8 cellular contexts compared by ENCODE assay signal in genomic region chr19:43950834-43951626, GRCh38. TPM values are rescaled to one million over a fixed set of nuclear protein-coding genes. Genes with fewer than 3 reads are reported as not detected.
DNase-seq lines count a peak whose midpoint lies in the region; ATAC-seq, FAIRE-seq and TF ChIP-seq lines count a peak whose summit lies in the region.

TSS of gene ZNF221 (plus strand) at chr19:43951228. CDS start at chr19:43962727, 11,499 bp downstream.

- TF ChIP-seq RAD21 in HepG2 (CRISPR knock-in tag; IDR thresholded peaks at IDR 0.05) = no peak

- 2% methylated on average over 25 of the region's 40 CpGs for WGBS in HepG2 (ENCODE audit: low lambda C conversion rate)

- no peaks in the 10 kb centered on the region; a peak in 1 of 5 replicates for H3K36me3 ChIP-seq in HepG2 (replicated peaks in 1 of 2; ENCODE audit: control insufficient read depth in 1 of 2, insufficient read depth in 2 of 2, low read length in 2 of 2)

- no peaks in the 10 kb centered on the region for H4K20me1 ChIP-seq in HepG2 (ENCODE audit: insufficient read depth, low read length)

- intact Hi-C loops in dorsolateral prefrontal cortex (cut with DNase I) = loop anchor here (1.0 to 5.0 kb wide), 5 partner anchors 15 to 124 kb away; partner anchors contain the start of genes ZNF230 (in 1 of the 2), ZNF283 (in 1 of the 2) and ZNF45 (in 1 of the 2)
- intact Hi-C loops in HepG2 (cut with micrococcal nuclease; ENCODE audit: unreplicated experiment) = loop anchor here (2.0 to 10.0 kb wide), 3 partner anchors 16 to 124 kb away; partner anchors contain the start of genes ZNF222, ZNF284 and ZNF45

- H3K4me1 ChIP-seq in HepG2 (ENCODE audit: insufficient read depth, low read length) = no peaks in the 10 kb centered on the region

- peak within 1 kb of the TSS in 55 of 59 donors; percentile 2 to 86 (median 71) for H3K27ac ChIP-seq in dorsolateral prefrontal cortex
- H3K27ac ChIP-seq in HepG2 (ENCODE audit: extremely low read length, insufficient read depth, low read length) = peak within 1 kb of the TSS; percentile 25

- H3K9ac ChIP-seq in HepG2 (ENCODE audit: insufficient read depth, low read depth, low read length) = peak within 1 kb of the TSS; percentile 82

- H2AFZ ChIP-seq in HepG2 (ENCODE audit: low read length) = peak within 1 kb of the TSS; percentile 96

- H3K27me3 ChIP-seq in dorsolateral prefrontal cortex (no peaks in the 10 kb centered on the region), HepG2 (ENCODE audit: control insufficient read depth in 1 of 2, insufficient read depth in 2 of 2, low read length in 2 of 2) (no peaks in the 10 kb centered on the region; a peak in 1 of 5 replicates)

- H3K4me3 ChIP-seq in dorsolateral prefrontal cortex = peak within 1 kb of the TSS; percentile 54 to 99 (median 85)
- peak within 1 kb of the TSS; percentile 95 to 97 (median 96) for H3K4me3 ChIP-seq in HepG2 (replicated peaks in 1 of 3; ENCODE audit: insufficient read depth in 1 of 3, low read depth in 2 of 3, low read length in 3 of 3)

- DNase-seq in AG20443 (ENCODE audit: low spot score) = peak; percentile 97
- peak; percentile 63 for DNase-seq in NCI-H510A (lab: John Stamatoyannopoulos, UW)
- DNase-seq in activated CD4-positive, alpha-beta T cell treated with anti-CD3 and anti-CD28 coated beads for 48 hours = peak; percentile 75
- peak; percentile 80 to 92 (median 88) for DNase-seq in dorsolateral prefrontal cortex
- DNase-seq in HepG2 (ENCODE audit: low spot score) = peak; percentile 91
- peak; percentile 35 for DNase-seq in stimulated activated CD4-positive, alpha-beta T cell treated with anti-CD3 and anti-CD28 coated beads, Interleukin-2, amount 100 ng/mL, for 4 hours (ENCODE audit: low read depth)

- no peaks in the 10 kb centered on the region for H3K79me2 ChIP-seq in HepG2 (ENCODE audit: insufficient read depth, low read length)

- H3K9me3 ChIP-seq in HepG2 (ENCODE audit: low read length) = peaks cover 35% of the 10 kb centered on the region

- TF ChIP-seq EP300 in HepG2 (IDR thresholded peaks at IDR 0.05; ENCODE audit: low read depth in 2 of 2, low read length in 2 of 2) (no peak), HepG2 (CRISPR knock-in tag; IDR thresholded peaks at IDR 0.05; ENCODE audit: borderline replicate concordance) (no peak)

- TF ChIP-seq CTCF in dorsolateral prefrontal cortex (IDR thresholded peaks at IDR 0.05 in 54 of 56, conservative IDR thresholded peaks at IDR 0.05 in 2 of 56; ENCODE audit: low read depth in 1 of 56, partially characterized antibody in 56 of 56) (peak in 53 of 56 donors; percentile 19 to 74 (median 59)), HepG2 (CRISPR knock-in tag; IDR thresholded peaks at IDR 0.05) (peak; percentile 76)

- no peak for TF ChIP-seq POLR2A in HepG2 (IDR thresholded peaks at IDR 0.05; ENCODE audit: insufficient read depth in 1 of 2, low read depth in 2 of 2, low read length in 2 of 2)

- POLR2A ChIA-PET in HepG2 (lab: Yijun Ruan, JAX) = interaction anchor here (0.6 to 3.2 kb wide), 7 partner anchors 16 to 283 kb away, joined by 3 to 36 read pairs (median 4); partner anchors contain the start of genes ZNF226 and ZNF45

- ATAC-seq in GM19025 (IDR thresholded peaks at IDR 0.05; ENCODE audit: low read depth, unreplicated experiment) (peak; percentile 86), HG03196 (IDR thresholded peaks at IDR 0.05; ENCODE audit: unreplicated experiment) (peak; percentile 85), HepG2 (peak; percentile 99)

- FAIRE-seq in HepG2 (lab: Jason Lieb, UNC) = peak; percentile 91

- BruUV-seq in HepG2 (replicated peaks; lab: Mats Ljungman, UMichigan) = no TSS peak

- CTCF ChIA-PET in HepG2 (lab: Yijun Ruan, JAX; ENCODE audit: low intra/inter-chr PET ratio, low total read pairs) = no interaction called here

- in situ Hi-C loops in HepG2 (cut with HindIII; ENCODE audit: extremely low pct_ligation_motif_present, low pct_unique_long_range_greater_than_20kb) = no loop called here

- peak within 1 kb of the TSS; percentile 72 for H3K4me2 ChIP-seq in HepG2 (ENCODE audit: low read depth, low read length)

TF ChIP-seq in HepG2, 621 proteins besides CTCF, POLR2A, EP300 and RAD21 (continues in another document):
- peak; percentile 96 for TF ChIP-seq SPEN (CRISPR knock-in tag; IDR thresholded peaks at IDR 0.05; ENCODE audit: low read depth)
- TF ChIP-seq PHF8 (CRISPR knock-in tag; IDR thresholded peaks at IDR 0.05) = peak; percentile 67
- no peak for TF ChIP-seq NR1H2 (CRISPR knock-in tag; IDR thresholded peaks at IDR 0.05; ENCODE audit: borderline replicate concordance, low read depth)
- no peak for TF ChIP-seq TCF7 (IDR thresholded peaks at IDR 0.05; ENCODE audit: low read depth)
- no peak for TF ChIP-seq ZBTB10 (CRISPR knock-in tag; IDR thresholded peaks at IDR 0.05; ENCODE audit: borderline replicate concordance)
- TF ChIP-seq GABPA (IDR thresholded peaks at IDR 0.05; ENCODE audit: low read depth, low read length) = peak; percentile 87
- peak; percentile 98 for TF ChIP-seq GABPA (CRISPR knock-in tag; IDR thresholded peaks at IDR 0.05; ENCODE audit: low read depth)
- TF ChIP-seq, protein P1, sequence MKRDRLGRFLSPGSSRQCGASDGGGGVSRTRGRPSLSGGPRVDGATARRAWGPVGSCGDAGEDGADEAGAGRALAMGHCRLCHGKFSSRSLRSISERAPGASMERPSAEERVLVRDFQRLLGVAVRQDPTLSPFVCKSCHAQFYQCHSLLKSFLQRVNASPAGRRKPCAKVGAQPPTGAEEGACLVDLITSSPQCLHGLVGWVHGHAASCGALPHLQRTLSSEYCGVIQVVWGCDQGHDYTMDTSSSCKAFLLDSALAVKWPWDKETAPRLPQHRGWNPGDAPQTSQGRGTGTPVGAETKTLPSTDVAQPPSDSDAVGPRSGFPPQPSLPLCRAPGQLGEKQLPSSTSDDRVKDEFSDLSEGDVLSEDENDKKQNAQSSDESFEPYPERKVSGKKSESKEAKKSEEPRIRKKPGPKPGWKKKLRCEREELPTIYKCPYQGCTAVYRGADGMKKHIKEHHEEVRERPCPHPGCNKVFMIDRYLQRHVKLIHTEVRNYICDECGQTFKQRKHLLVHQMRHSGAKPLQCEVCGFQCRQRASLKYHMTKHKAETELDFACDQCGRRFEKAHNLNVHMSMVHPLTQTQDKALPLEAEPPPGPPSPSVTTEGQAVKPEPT (CRISPR knock-in tag; IDR thresholded peaks at IDR 0.05; ENCODE audit: low read depth) = 0 out of 2 replicates have a peak, but pooled peaks have one; percentile 43
- no peak for TF ChIP-seq STAT5B (CRISPR knock-in tag; IDR thresholded peaks at IDR 0.05)
- TF ChIP-seq SRSF9 (IDR thresholded peaks at IDR 0.05; ENCODE audit: borderline replicate concordance, insufficient read depth, low read depth, low read length, poor library complexity, severe bottlenecking) = no peak
- peak; percentile 54 for TF ChIP-seq YEATS4 (CRISPR knock-in tag; IDR thresholded peaks at IDR 0.05; ENCODE audit: borderline replicate concordance)
- TF ChIP-seq POLR2AphosphoS5 (IDR thresholded peaks at IDR 0.05; ENCODE audit: low read depth, low read length) = peak; percentile 47; the same call in 1 of the 2 replicates
- no peak for TF ChIP-seq AHR (CRISPR knock-in tag; IDR thresholded peaks at IDR 0.05)
- no peak for TF ChIP-seq ZNF30 (CRISPR knock-in tag; IDR thresholded peaks at IDR 0.05)
- TF ChIP-seq ZNF883 (CRISPR knock-in tag; IDR thresholded peaks at IDR 0.05; ENCODE audit: not compliant biosample characterization) = no peak

RNA-seq across cellular contexts. Expression of gene ZNF221, which starts in this region (rescaled TPM):
- total RNA-seq in dorsolateral prefrontal cortex = 10 to 100 TPM in 118 of 120 experiments, 1 to 10 TPM in 2; 7.4 to 29.1 (median 15.2) TPM
- 3.4 and 4.5 TPM in 2 replicates for total RNA-seq in HepG2 (2016; rRNA removed; fragmentation: Illumina TruSeq; extraction: Trizol)
- total RNA-seq in HepG2 (2016; cell fraction: cytosol; rRNA removed; fragmentation: Illumina TruSeq; extraction: Trizol; ENCODE audit: low read depth) = 0.51 and 0.71 TPM in 2 replicates
- 3.4 and 3.9 TPM in 2 replicates for total RNA-seq in HepG2 (2016; cell fraction: insoluble cytoplasmic fraction; rRNA removed; fragmentation: Illumina TruSeq; extraction: Trizol)
- 1.6 and 1.7 TPM in 2 replicates for total RNA-seq in HepG2 (2016; cell fraction: membrane; rRNA removed; fragmentation: Illumina TruSeq; extraction: Trizol)
- 6.2 TPM in 2 replicates for total RNA-seq in HepG2 (2016; cell fraction: nucleus; rRNA removed; fragmentation: Illumina TruSeq; extraction: Trizol)
- polyA plus RNA-seq in HepG2 (2011; rRNA removed) = 0.40 and 0.48 TPM in 2 replicates
- 0.17 and 0.35 TPM in 2 replicates for polyA plus RNA-seq in HepG2 (2011; cell fraction: cytosol; rRNA removed)
- polyA plus RNA-seq in HepG2 (2011; cell fraction: nucleus; rRNA removed) = 1.0 and 2.0 TPM in 2 replicates
- 0.73 and 1.4 TPM in 2 replicates for polyA plus RNA-seq in HepG2 (2012)
- 0.12 TPM in 1 of 2 replicates, not detected in the other for polyA plus RNA-seq in HepG2 (2016; cell fraction: cytosol; fragmentation: Illumina TruSeq; extraction: Trizol; ENCODE audit: low read depth)
- 0.53 and 0.87 TPM in 2 replicates for polyA plus RNA-seq in HepG2 (2016; cell fraction: insoluble cytoplasmic fraction; fragmentation: Illumina TruSeq; extraction: Trizol; ENCODE audit: low read depth)
- polyA plus RNA-seq in HepG2 (2016; cell fraction: membrane; fragmentation: Illumina TruSeq; extraction: Trizol; ENCODE audit: low read depth) = not detected in 2 replicates
- 3.3 and 3.4 TPM in 2 replicates for polyA plus RNA-seq in HepG2 (2016; cell fraction: nucleus; fragmentation: Illumina TruSeq; extraction: Trizol; ENCODE audit: insufficient read depth, low read depth)
- 0.40 and 1.2 TPM in 2 replicates for polyA minus RNA-seq in HepG2 (2011; rRNA and poly(A)+ RNA removed; ENCODE audit: low replicate concordance)
- polyA minus RNA-seq in HepG2 (2011; cell fraction: cytosol; rRNA and poly(A)+ RNA removed) = 1.6 and 1.9 TPM in 2 replicates
- polyA minus RNA-seq in HepG2 (2011; cell fraction: nucleus; rRNA and poly(A)+ RNA removed) = 8.4 and 13.6 TPM in 2 replicates

Comparison
In these comparisons a context has a peak if more than half of its experiments do, and no peak if none do; other contexts are left out.
1. Peak in every context shown above with its lines: DNase-seq, ATAC-seq, H3K4me3 ChIP-seq and H3K27ac ChIP-seq.
2. DNase-seq: peak in every context shown above with its lines; median percentile 97 in AG20443; 91 in HepG2; 88 in dorsolateral prefrontal cortex; 75 in activated CD4-positive, alpha-beta T cell treated with anti-CD3 and anti-CD28 coated beads for 48 hours; 63 in NCI-H510A; 35 in stimulated activated CD4-positive, alpha-beta T cell treated with anti-CD3 and anti-CD28 coated beads, Interleukin-2, amount 100 ng/mL, for 4 hours.